ENCODE assay signal across 28 cellular contexts in the genomic region with DNA sequence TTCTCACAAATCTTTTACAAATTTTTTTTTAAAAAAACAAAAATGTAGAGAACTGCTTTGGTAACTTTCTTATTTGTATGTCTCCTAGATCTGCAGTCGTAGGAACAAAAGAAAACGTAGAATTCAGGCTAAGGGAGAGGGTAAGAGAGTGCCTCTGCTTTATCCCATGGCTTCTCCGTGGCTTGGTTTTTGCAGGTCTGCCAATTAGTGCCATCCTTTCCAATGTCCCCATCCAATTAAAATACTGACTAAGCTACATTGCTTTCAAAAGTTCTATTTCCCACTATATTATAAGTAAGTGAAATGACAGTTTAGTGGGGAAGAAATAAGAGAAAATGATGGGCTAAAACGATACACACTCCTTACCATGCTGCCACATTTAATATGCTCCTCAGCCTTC.
"Had no signal": no experiment of that assay in that cellular context is flagged by ENCODE, and none has a peak within 500 bp of the region (broad histone marks: within the 10 kb centered on the region; RNA-seq: fewer than 3 reads in every experiment).

No MANE protein-coding gene starts in this region.

- ATAC-seq: natural killer cell; pancreas; right cardiac atrium; sciatic nerve; stimulated activated naive B cell treated with anti-CD40 and anti-IgM and Interleukin-4, amounts not matched to agents 10 μg/mL and 1 μg/mL and 100 μg/mL, for 72 hours; stimulated activated naive CD8-positive, alpha-beta T cell treated with anti-CD3 and anti-CD28 coated beads, Interleukin-15, Interleukin-2, amounts not matched to agents 100 U/mL and 50 U/mL, for 24 hours had no signal

- H3K4me1 ChIP-seq: left ventricle myocardium inferior, pancreas, prostate gland, stomach, testis, thyroid gland, uterus had no signal

- H3K27me3 ChIP-seq: pancreas, stomach, testis, thyroid gland, uterus had no signal

- H3K4me3 Mint-ChIP-seq: immature natural killer cell; naive B cell; natural killer cell; stimulated activated naive B cell treated with anti-CD40 and anti-IgM and Interleukin-4, amounts not matched to agents 10 μg/mL and 1 μg/mL and 100 μg/mL, for 72 hours; type B pancreatic cell had no signal

- H3K4me1 Mint-ChIP-seq: immature natural killer cell; naive B cell; natural killer cell; stimulated activated naive B cell treated with anti-CD40 and anti-IgM and Interleukin-4, amounts not matched to agents 10 μg/mL and 1 μg/mL and 100 μg/mL, for 72 hours had no signal

- H3K27ac Mint-ChIP-seq: immature natural killer cell; naive B cell; natural killer cell; stimulated activated naive B cell treated with anti-CD40 and anti-IgM and Interleukin-4, amounts not matched to agents 10 μg/mL and 1 μg/mL and 100 μg/mL, for 72 hours; type B pancreatic cell had no signal

- H3K27me3 Mint-ChIP-seq: naive B cell; stimulated activated naive B cell treated with anti-CD40 and anti-IgM and Interleukin-4, amounts not matched to agents 10 μg/mL and 1 μg/mL and 100 μg/mL, for 72 hours; type B pancreatic cell had no signal

- H3K27ac ChIP-seq: left ventricle myocardium inferior, pancreas, prostate gland, skin epidermis, stomach, testis, thyroid gland, uterus had no signal

- H3K36me3 ChIP-seq: left ventricle myocardium inferior, pancreas, prostate gland, thyroid gland, uterus had no signal

- H3K36me3 Mint-ChIP-seq: immature natural killer cell; naive B cell; natural killer cell; stimulated activated naive B cell treated with anti-CD40 and anti-IgM and Interleukin-4, amounts not matched to agents 10 μg/mL and 1 μg/mL and 100 μg/mL, for 72 hours; type B pancreatic cell had no signal

- FAIRE-seq: islet of Langerhans, kidney had no signal

- H3K4me3 ChIP-seq: left ventricle myocardium inferior, lung, pancreas, prostate gland, skin epidermis, stomach, testis, thyroid gland, uterus had no signal

- DNase-seq: hypothalamus; immature natural killer cell; kidney; left ventricle myocardium inferior; mesendoderm; midbrain; naive B cell; natural killer cell; pancreas; posterior cingulate gyrus; retina; right cardiac atrium; stimulated activated CD4-positive, alpha-beta T cell treated with anti-CD3 and anti-CD28 coated beads, Interleukin-12 subunit alpha, Interleukin-12 subunit beta, amount 100 ng/mL, for 4 hours; stimulated activated CD4-positive, alpha-beta T cell treated with anti-CD3 and anti-CD28 coated beads, Interleukin-15, amount 100 ng/mL, for 24 hours; stimulated activated CD4-positive, alpha-beta T cell treated with anti-CD3 and anti-CD28 coated beads, Interleukin-2, amount 100 ng/mL, for 24 hours; stimulated activated CD4-positive, alpha-beta T cell treated with anti-CD3 and anti-CD28 coated beads, Interleukin-4, amount 100 ng/mL, for 1 hour; stimulated activated naive B cell treated with anti-CD40 and anti-IgM and Interleukin-4, amounts not matched to agents 10 μg/mL and 1 μg/mL and 100 μg/mL, for 72 hours; stimulated activated naive CD8-positive, alpha-beta T cell treated with anti-CD3 and anti-CD28 coated beads, Interleukin-15, Interleukin-2, amounts not matched to agents 100 U/mL and 50 U/mL, for 24 hours; stomach; testis; thyroid gland; uterus had no signal

- H3K9me3 Mint-ChIP-seq: natural killer cell; stimulated activated naive B cell treated with anti-CD40 and anti-IgM and Interleukin-4, amounts not matched to agents 10 μg/mL and 1 μg/mL and 100 μg/mL, for 72 hours; type B pancreatic cell had no signal

- H3K9me3 ChIP-seq: left ventricle myocardium inferior, pancreas, prostate gland, stomach, testis, thyroid gland had no signal
